1 cellular context compared by ENCODE assay signal in the genomic region with DNA sequence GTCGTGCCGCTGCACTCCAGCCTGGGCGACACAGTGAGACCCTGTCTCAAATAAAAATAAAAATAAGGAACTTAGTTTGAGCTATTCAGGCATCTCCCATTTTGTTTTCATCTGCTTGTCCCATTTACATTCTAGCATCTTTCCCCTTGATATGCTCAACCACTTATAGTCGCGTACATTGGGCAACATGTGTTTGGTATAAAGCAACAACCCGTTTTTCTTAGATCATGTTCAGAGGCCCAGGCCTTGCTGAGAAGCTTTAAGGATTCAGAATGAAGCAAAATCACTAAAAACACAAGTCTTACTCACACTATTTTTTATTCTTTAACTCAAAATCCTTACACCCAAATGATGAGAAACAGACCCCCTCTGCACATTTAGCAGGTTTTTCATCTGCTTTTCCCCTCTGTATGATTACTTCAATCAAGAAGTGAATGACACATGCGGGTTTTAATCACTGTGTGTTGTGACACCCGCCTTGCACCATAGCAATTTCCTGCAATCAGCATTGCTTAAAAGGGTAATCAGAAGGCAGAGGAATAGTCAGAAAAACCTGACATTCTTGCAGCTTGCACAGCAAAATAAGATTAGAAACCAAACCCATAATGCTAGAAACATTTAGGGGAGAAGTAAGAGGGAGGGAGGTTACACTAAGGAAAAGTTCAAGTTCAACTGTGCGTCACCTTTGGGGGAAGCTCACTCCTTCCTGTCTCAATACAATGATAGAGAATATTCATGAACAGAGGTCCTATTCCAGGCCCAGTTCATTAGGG.
TF ChIP-seq lines count a peak whose summit lies in the region.

No MANE protein-coding gene starts in this region.

TF ChIP-seq in SK-N-SH, 30 proteins besides CTCF, POLR2A, EP300 and RAD21:
- TF ChIP-seq ELF1 (IDR thresholded peaks at IDR 0.05) (no peak), FOSL2 (IDR thresholded peaks at IDR 0.05; ENCODE audit: borderline replicate concordance, low read depth) (no peak), SMC3 (IDR thresholded peaks at IDR 0.05; ENCODE audit: low read depth, low read length) (no peak), RFX5 (IDR thresholded peaks at IDR 0.05; ENCODE audit: low read length) (no peak), RCOR1 (IDR thresholded peaks at IDR 0.05; ENCODE audit: low read length) (no peak), TEAD4 (IDR thresholded peaks at IDR 0.05; ENCODE audit: borderline replicate concordance, insufficient read depth) (no peak), FOXJ3 (CRISPR knock-in tag; IDR thresholded peaks at IDR 0.05) (no peak), EZH2phosphoT487 (IDR thresholded peaks at IDR 0.05; ENCODE audit: borderline replicate concordance, low read depth) (no peak), CHD2 (IDR thresholded peaks at IDR 0.05; ENCODE audit: low read length, partially characterized antibody) (no peak), RXRA (IDR thresholded peaks at IDR 0.05; ENCODE audit: borderline replicate concordance, low read depth) (no peak), YY1 (IDR thresholded peaks at IDR 0.05; ENCODE audit: low read depth) (no peak), JUND (IDR thresholded peaks at IDR 0.05) (no peak), MXI1 (IDR thresholded peaks at IDR 0.05; ENCODE audit: low read depth, low read length) (no peak), GATA2 (CRISPR knock-in tag; IDR thresholded peaks at IDR 0.05) (no peak)
- TF ChIP-seq, protein P1, sequence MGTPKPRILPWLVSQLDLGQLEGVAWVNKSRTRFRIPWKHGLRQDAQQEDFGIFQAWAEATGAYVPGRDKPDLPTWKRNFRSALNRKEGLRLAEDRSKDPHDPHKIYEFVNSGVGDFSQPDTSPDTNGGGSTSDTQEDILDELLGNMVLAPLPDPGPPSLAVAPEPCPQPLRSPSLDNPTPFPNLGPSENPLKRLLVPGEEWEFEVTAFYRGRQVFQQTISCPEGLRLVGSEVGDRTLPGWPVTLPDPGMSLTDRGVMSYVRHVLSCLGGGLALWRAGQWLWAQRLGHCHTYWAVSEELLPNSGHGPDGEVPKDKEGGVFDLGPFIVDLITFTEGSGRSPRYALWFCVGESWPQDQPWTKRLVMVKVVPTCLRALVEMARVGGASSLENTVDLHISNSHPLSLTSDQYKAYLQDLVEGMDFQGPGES (IDR thresholded peaks at IDR 0.05; ENCODE audit: low read depth, low read length), result no peak
- TF ChIP-seq, protein P2, sequence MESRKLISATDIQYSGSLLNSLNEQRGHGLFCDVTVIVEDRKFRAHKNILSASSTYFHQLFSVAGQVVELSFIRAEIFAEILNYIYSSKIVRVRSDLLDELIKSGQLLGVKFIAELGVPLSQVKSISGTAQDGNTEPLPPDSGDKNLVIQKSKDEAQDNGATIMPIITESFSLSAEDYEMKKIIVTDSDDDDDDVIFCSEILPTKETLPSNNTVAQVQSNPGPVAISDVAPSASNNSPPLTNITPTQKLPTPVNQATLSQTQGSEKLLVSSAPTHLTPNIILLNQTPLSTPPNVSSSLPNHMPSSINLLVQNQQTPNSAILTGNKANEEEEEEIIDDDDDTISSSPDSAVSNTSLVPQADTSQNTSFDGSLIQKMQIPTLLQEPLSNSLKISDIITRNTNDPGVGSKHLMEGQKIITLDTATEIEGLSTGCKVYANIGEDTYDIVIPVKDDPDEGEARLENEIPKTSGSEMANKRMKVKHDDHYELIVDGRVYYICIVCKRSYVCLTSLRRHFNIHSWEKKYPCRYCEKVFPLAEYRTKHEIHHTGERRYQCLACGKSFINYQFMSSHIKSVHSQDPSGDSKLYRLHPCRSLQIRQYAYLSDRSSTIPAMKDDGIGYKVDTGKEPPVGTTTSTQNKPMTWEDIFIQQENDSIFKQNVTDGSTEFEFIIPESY (IDR thresholded peaks at IDR 0.05; ENCODE audit: borderline replicate concordance, low read depth), result no peak
- TF ChIP-seq, protein P3, sequence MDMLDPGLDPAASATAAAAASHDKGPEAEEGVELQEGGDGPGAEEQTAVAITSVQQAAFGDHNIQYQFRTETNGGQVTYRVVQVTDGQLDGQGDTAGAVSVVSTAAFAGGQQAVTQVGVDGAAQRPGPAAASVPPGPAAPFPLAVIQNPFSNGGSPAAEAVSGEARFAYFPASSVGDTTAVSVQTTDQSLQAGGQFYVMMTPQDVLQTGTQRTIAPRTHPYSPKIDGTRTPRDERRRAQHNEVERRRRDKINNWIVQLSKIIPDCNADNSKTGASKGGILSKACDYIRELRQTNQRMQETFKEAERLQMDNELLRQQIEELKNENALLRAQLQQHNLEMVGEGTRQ (IDR thresholded peaks at IDR 0.05; ENCODE audit: borderline replicate concordance, low read depth, low read length), result no peak
- TF ChIP-seq, protein P4, sequence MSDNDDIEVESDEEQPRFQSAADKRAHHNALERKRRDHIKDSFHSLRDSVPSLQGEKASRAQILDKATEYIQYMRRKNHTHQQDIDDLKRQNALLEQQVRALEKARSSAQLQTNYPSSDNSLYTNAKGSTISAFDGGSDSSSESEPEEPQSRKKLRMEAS (IDR thresholded peaks at IDR 0.05; ENCODE audit: low read depth), result no peak
